Comparison of ENCODE assay signal across 21 cellular contexts in genomic region chr17:18017958-18018357, GRCh38. TPM values are rescaled to one million over a fixed set of nuclear protein-coding genes. Genes with fewer than 3 reads are reported as not detected.
DNase-seq lines count a peak whose midpoint lies in the region; ATAC-seq, FAIRE-seq and TF ChIP-seq lines count a peak whose summit lies in the region.
"Had no signal": no experiment of that assay in that cellular context is flagged by ENCODE, and none has a peak within 500 bp of the region (broad histone marks: within the 10 kb centered on the region; RNA-seq: fewer than 3 reads in every experiment).

No MANE protein-coding gene starts in this region.

- no peaks in the 10 kb centered on the region for H3K36me3 ChIP-seq in pancreas
- H3K36me3 ChIP-seq: neural progenitor cell had no signal

- TF ChIP-seq CTCF in pancreas (IDR thresholded peaks at IDR 0.05): no peak

- H3K27ac ChIP-seq in pancreas: no peak overlapping the region
- H3K27ac ChIP-seq: neural progenitor cell, upper lobe of right lung had no signal

- H3K9me3 ChIP-seq in pancreas: no peaks in the 10 kb centered on the region
- H3K9me3 ChIP-seq: spleen, upper lobe of right lung had no signal

- intact Hi-C loops in left cardiac atrium (cut with DNase I) (no loop called here), pancreas (cut with DNase I) (no loop called here)

- peaks cover 8 to 9% (median 8%) of the 10 kb centered on the region in 3 donors for H3K4me1 ChIP-seq in pancreas
- H3K4me1 ChIP-seq: neural progenitor cell, upper lobe of right lung had no signal

- no peaks in the 10 kb centered on the region for H3K27me3 ChIP-seq in pancreas
- H3K27me3 ChIP-seq: neural progenitor cell, spleen, upper lobe of right lung had no signal

- DNase-seq in H4 (ENCODE audit: low spot score): peak; percentile 30
- DNase-seq in amniotic epithelial cell (ENCODE audit: low read depth): peak; percentile 90
- DNase-seq in left cardiac atrium: no peak
- no peak for DNase-seq in pancreas
- no peak for DNase-seq in COR-L47 (lab: John Stamatoyannopoulos, UW)
- no peak for DNase-seq in NCI-H2171 (lab: John Stamatoyannopoulos, UW)
- DNase-seq: activated CD4-positive, CD25-positive, alpha-beta regulatory T cell; activated gamma-delta T cell treated with Interleukin-2 at 50 U/mL for 16 hours; effector memory CD8-positive, alpha-beta T cell; NCI-H187; NCI-H526 treated with DMSO at 0.1 percent for 48 hours; stimulated activated naive CD4-positive, alpha-beta T cell had no signal

- ATAC-seq in left cardiac atrium (peak; percentile 13 to 40), pancreas (peak; percentile 38 to 59 (median 47)), HG03469 (IDR thresholded peaks at IDR 0.05; ENCODE audit: unreplicated experiment) (no peak), HG03571 (IDR thresholded peaks at IDR 0.05; ENCODE audit: unreplicated experiment) (no peak)
- ATAC-seq: effector memory CD8-positive, alpha-beta T cell; GM23338; Panc1; upper lobe of right lung had no signal

- FAIRE-seq in pancreas (lab: Jason Lieb, UNC): no peak
- FAIRE-seq: bronchial epithelial cell, frontal cortex had no signal

- 32 to 44% methylated on average over 3 of the region's 3 CpGs for WGBS in pancreas, 2 donors

- no peak overlapping the region for H3K4me3 ChIP-seq in pancreas
- H3K4me3 ChIP-seq: GM23338, neural progenitor cell, spleen, upper lobe of right lung had no signal

RNA-seq across cellular contexts. Expression of gene ATPAF2, which starts 21.0 kb away (rescaled TPM):
- 8.6 and 13.8 TPM in 2 replicates for total RNA-seq in H4 (2014; rRNA removed; shearing (Covaris generic))
- total RNA-seq in left cardiac atrium (10 to 100 TPM; 21.7 to 30.5 TPM), pancreas (10 to 100 TPM in 4 of 6 donors, 1 to 10 TPM in 2; 7.3 to 18.0 (median 11.4) TPM)
- 10 to 100 TPM; 15.9 to 18.4 TPM for polyA plus RNA-seq in pancreas

RNA-seq across cellular contexts. Expression of gene GID4, which starts 21.2 kb away (rescaled TPM):
- total RNA-seq in H4 (2014; rRNA removed; shearing (Covaris generic)): 4.1 and 6.0 TPM in 2 replicates
- total RNA-seq in left cardiac atrium (10 to 100 TPM; 14.6 to 15.1 TPM), pancreas (1 to 10 TPM; 5.2 to 9.6 (median 6.0) TPM)
- polyA plus RNA-seq in pancreas: 1 to 10 TPM; 2.7 to 3.1 TPM

RNA-seq across cellular contexts. Expression of gene DRC3, which starts 45.3 kb away (rescaled TPM):
- 1.4 TPM in 1 of 2 replicates, not detected in the other for total RNA-seq in H4 (2014; rRNA removed; shearing (Covaris generic))
- total RNA-seq in left cardiac atrium (1 to 10 TPM; 1.4 to 2.0 TPM), pancreas (1 to 10 TPM; 2.1 to 5.3 (median 2.7) TPM)
- 10 to 100 TPM; 10.7 to 19.3 TPM for polyA plus RNA-seq in pancreas
- total RNA-seq: GM23338 had no signal

RNA-seq across cellular contexts. Expression of gene TOM1L2, which starts 45.8 kb away (rescaled TPM):
- total RNA-seq in H4 (2014; rRNA removed; shearing (Covaris generic)): 13.2 and 13.4 TPM in 2 replicates
- total RNA-seq in left cardiac atrium: 100 to 1,000 TPM; 179 to 183 TPM
- total RNA-seq in pancreas: 10 to 100 TPM; 20.3 to 28.2 (median 22.2) TPM
- 10 to 100 TPM; 21.7 to 26.2 TPM for polyA plus RNA-seq in pancreas

Comparison
In these comparisons a context has a peak if more than half of its experiments do, and no peak if none do; other contexts are left out.
1. DNase-seq: peak in H4 (single experiment) and amniotic epithelial cell (single experiment); none in left cardiac atrium (single experiment), pancreas (0 of 6), COR-L47 (single experiment) and NCI-H2171 (single experiment).
2. ATAC-seq: peak in left cardiac atrium (2 of 2) and pancreas (4 of 4); none in HG03469 (single experiment) and HG03571 (single experiment).